In the genomic region with DNA sequence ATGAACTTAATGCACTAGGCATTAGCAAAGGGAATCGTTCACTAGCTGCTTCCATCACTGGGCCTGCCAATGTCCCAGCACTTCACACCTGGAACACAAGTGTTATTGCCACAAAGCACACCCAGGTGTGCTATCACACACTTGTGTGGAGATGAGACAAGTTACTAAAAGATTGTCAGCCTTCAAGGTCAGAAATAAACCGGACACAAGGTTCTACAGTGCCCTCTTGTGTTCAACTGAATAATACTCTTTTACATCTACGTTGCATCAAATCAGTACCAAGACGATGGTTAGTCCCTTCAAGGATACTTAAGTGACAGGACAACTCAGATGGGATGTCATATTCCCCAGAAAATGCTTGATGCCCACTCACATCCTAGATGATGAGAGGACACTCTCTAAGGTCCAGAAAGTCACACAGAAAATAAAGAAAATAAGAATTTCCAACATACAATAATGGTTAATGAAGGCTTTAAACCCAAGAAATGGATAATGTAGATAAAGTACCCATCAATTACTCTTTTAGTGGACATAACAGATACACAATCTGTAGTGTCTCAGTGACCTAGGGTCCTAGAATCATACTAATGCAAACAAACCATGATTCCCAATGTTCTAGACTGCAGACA, we compare ENCODE assay signal across 8 cellular contexts. TPM values are rescaled to one million over a fixed set of nuclear protein-coding genes. Genes with fewer than 3 reads are reported as not detected.
A peak's percentile ranks its signal among the peaks of the same experiment; 100 is the strongest.
DNase-seq lines count a peak whose midpoint lies in the region; ATAC-seq, FAIRE-seq and TF ChIP-seq lines count a peak whose summit lies in the region.

No MANE protein-coding gene starts in this region.

- TF ChIP-seq POLR2A in body of pancreas (IDR thresholded peaks at IDR 0.05) = no peak

- FAIRE-seq in keratinocyte (lab: Jason Lieb, UNC) = peak; percentile 59

- H3K79me2 ChIP-seq in keratinocyte (ENCODE audit: control insufficient read depth, insufficient read depth, low read length) = no peaks in the 10 kb centered on the region

- H3K36me3 ChIP-seq in cardiac muscle cell (peaks cover 30% of the 10 kb centered on the region), body of pancreas (replicated peaks in 1 of 2; ENCODE audit: insufficient read depth in 1 of 2, low read depth in 2 of 2) (no peaks in the 10 kb centered on the region), keratinocyte (ENCODE audit: control insufficient read depth in 2 of 2, extremely low read depth in 1 of 2, insufficient read depth in 2 of 2, low read length in 2 of 2) (peaks cover 18 to 40% of the 10 kb centered on the region in 2 experiments), tibial artery (peaks cover 26 to 84% (median 59%) of the 10 kb centered on the region in 3 donors)

- H3K27me3 ChIP-seq in cardiac muscle cell = no peaks in the 10 kb centered on the region
- no peaks in the 10 kb centered on the region for H3K27me3 ChIP-seq in body of pancreas
- H3K27me3 ChIP-seq in keratinocyte (ENCODE audit: control insufficient read depth, extremely low read depth, insufficient read depth, low read length) = no peaks in the 10 kb centered on the region
- H3K27me3 ChIP-seq in tibial artery = no peaks in the 10 kb centered on the region

- peak; percentile 54 for TF ChIP-seq CTCF in cardiac muscle cell (IDR thresholded peaks at IDR 0.05; ENCODE audit: low read depth, low read length)
- peak; percentile 37 to 75 (median 68) for TF ChIP-seq CTCF in body of pancreas (IDR thresholded peaks at IDR 0.05)
- TF ChIP-seq CTCF in keratinocyte (optimal IDR thresholded peaks at IDR 0.05 in 1 of 3, IDR thresholded peaks at IDR 0.05 in 1 of 3, conservative IDR thresholded peaks at IDR 0.05 in 1 of 3; ENCODE audit: extremely low read depth in 1 of 3, insufficient read depth in 2 of 3, low read length in 3 of 3) = peak; percentile 38 to 61 (median 39)
- peak; percentile 56 to 58 for TF ChIP-seq CTCF in tibial artery (IDR thresholded peaks at IDR 0.05)

- WGBS in body of pancreas, 2 donors = 21 to 22% methylated on average over 4 of the region's 4 CpGs

- H3K27ac ChIP-seq in cardiac muscle cell (no peak overlapping the region), body of pancreas (no peak overlapping the region), keratinocyte (ENCODE audit: control insufficient read depth, insufficient read depth, low read length) (no peak overlapping the region), tibial artery (no peak overlapping the region)

- H3K4me1 ChIP-seq in cardiac muscle cell (ENCODE audit: low read depth) (no peaks in the 10 kb centered on the region), body of pancreas (peaks cover 38% of the 10 kb centered on the region), keratinocyte (ENCODE audit: control insufficient read depth, extremely low read depth, insufficient read depth, low read length) (no peaks in the 10 kb centered on the region), tibial artery (no peaks in the 10 kb centered on the region)

- no peaks in the 10 kb centered on the region for H4K20me1 ChIP-seq in keratinocyte (ENCODE audit: control insufficient read depth, extremely low read depth, insufficient read depth, low read length)

- dilution Hi-C loops in keratinocyte (cut with MboI; ENCODE audit: extremely low pct_ligation_motif_present, low sequenced_read_pairs) = no loop called here

- peak; percentile 64 to 66 for DNase-seq in cardiac muscle cell (ENCODE audit: low read depth in 1 of 2, low spot score in 1 of 2)
- no peak for DNase-seq in cardiac septum (ENCODE audit: low spot score)
- peak; percentile 0 for DNase-seq in NCI-H146 treated with DMSO at 0.1 percent for 48 hours (lab: John Stamatoyannopoulos, UW; ENCODE audit: unreplicated experiment)
- no peak for DNase-seq in body of pancreas
- DNase-seq in keratinocyte (ENCODE audit: low read depth, low spot score) = no peak
- peak in 1 of 2 donors; percentile 3 for DNase-seq in tibial artery

- H3K9me3 ChIP-seq in cardiac muscle cell (ENCODE audit: low read depth) = no peaks in the 10 kb centered on the region
- no peaks in the 10 kb centered on the region for H3K9me3 ChIP-seq in body of pancreas
- H3K9me3 ChIP-seq in keratinocyte (ENCODE audit: control insufficient read depth, low read depth, low read length) = no peaks in the 10 kb centered on the region
- H3K9me3 ChIP-seq in tibial artery = no peaks in the 10 kb centered on the region

- ATAC-seq in body of pancreas = peak; percentile 38
- ATAC-seq in GM19463 (IDR thresholded peaks at IDR 0.05; ENCODE audit: unreplicated experiment) = no peak
- no peak for ATAC-seq in GM18517 (IDR thresholded peaks at IDR 0.05; ENCODE audit: unreplicated experiment)

- no peaks in the 10 kb centered on the region for H3K9me1 ChIP-seq in keratinocyte (ENCODE audit: control insufficient read depth, extremely low read depth, insufficient read depth, low read length)

- H3K4me3 ChIP-seq in cardiac muscle cell = no peak overlapping the region
- H3K4me3 ChIP-seq in body of pancreas = no peak overlapping the region
- no peak overlapping the region for H3K4me3 ChIP-seq in keratinocyte (ENCODE audit: control insufficient read depth in 2 of 3, extremely low read depth in 1 of 3, insufficient read depth in 2 of 3, low read depth in 1 of 3, low read length in 3 of 3)
- H3K4me3 ChIP-seq in tibial artery = no peak overlapping the region

- no peak overlapping the region for H3K4me2 ChIP-seq in keratinocyte (ENCODE audit: control insufficient read depth, extremely low read depth, insufficient read depth, low read depth, low read length)

- intact Hi-C loops in cardiac septum (cut with DNase I) = loop anchor here (10.0 kb wide), 1 partner anchor 309 kb away; no protein-coding TSS in a partner anchor
- intact Hi-C loops in body of pancreas (cut with DNase I) = no loop called here
- intact Hi-C loops in tibial artery (cut with DNase I; ENCODE audit: low total_unique reads) = loop anchor here (10.0 kb wide), 1 partner anchor 139 kb away; no protein-coding TSS in a partner anchor

- H2AFZ ChIP-seq in keratinocyte (ENCODE audit: control insufficient read depth, low read length) = no peak overlapping the region

- no peak overlapping the region for H3K9ac ChIP-seq in keratinocyte (ENCODE audit: control insufficient read depth, extremely low read depth, insufficient read depth, low read length)

RNA-seq across cellular contexts. Expression of gene GLG1, which starts 16.4 kb away (rescaled TPM):
- total RNA-seq in cardiac muscle cell = 136 and 167 TPM in 2 replicates
- 140 and 183 TPM in 2 replicates for polyA plus RNA-seq in cardiac muscle cell
- total RNA-seq in cardiac septum = 110 TPM
- total RNA-seq in body of pancreas = 100 to 1,000 TPM; 103 to 144 TPM
- polyA plus RNA-seq in keratinocyte = 41.5 to 79.7 TPM (median 63.6 TPM) in 3 replicates
- polyA plus RNA-seq in keratinocyte (2011; ENCODE audit: low read depth) = 87.5 TPM
- polyA plus RNA-seq in keratinocyte (2011; cell fraction: cytosol; rRNA removed) = 19.7 and 21.6 TPM in 2 replicates
- 161 and 169 TPM in 2 replicates for polyA plus RNA-seq in keratinocyte (2011; cell fraction: nucleus; rRNA removed)
- polyA plus RNA-seq in keratinocyte (2012; ENCODE audit: low replicate concordance) = 45.7 and 74.7 TPM in 2 replicates
- polyA minus RNA-seq in keratinocyte = 87.6 to 125 TPM (median 119 TPM) in 3 replicates
- 40.5 TPM for polyA minus RNA-seq in keratinocyte (2011; cell fraction: cytosol; rRNA and poly(A)+ RNA removed)
- 151 and 256 TPM in 2 replicates for polyA minus RNA-seq in keratinocyte (2011; cell fraction: nucleus; rRNA and poly(A)+ RNA removed)

RNA-seq across cellular contexts. Expression of gene RFWD3, which starts 43.3 kb away (rescaled TPM):
- 10.9 and 11.1 TPM in 2 replicates for total RNA-seq in cardiac muscle cell
- 8.2 and 12.4 TPM in 2 replicates for polyA plus RNA-seq in cardiac muscle cell
- 5.8 TPM for total RNA-seq in cardiac septum
- total RNA-seq in body of pancreas = 10 to 100 TPM; 10.5 to 12.2 TPM
- 22.6 to 29.2 TPM (median 25.0 TPM) in 3 replicates for polyA plus RNA-seq in keratinocyte
- polyA plus RNA-seq in keratinocyte (2011; ENCODE audit: low read depth) = 14.5 TPM
- polyA plus RNA-seq in keratinocyte (2011; cell fraction: cytosol; rRNA removed) = 13.5 and 18.0 TPM in 2 replicates
- 24.2 and 28.9 TPM in 2 replicates for polyA plus RNA-seq in keratinocyte (2011; cell fraction: nucleus; rRNA removed)
- polyA plus RNA-seq in keratinocyte (2012; ENCODE audit: low replicate concordance) = 7.7 and 17.4 TPM in 2 replicates
- 50.1 to 73.4 TPM (median 63.8 TPM) in 3 replicates for polyA minus RNA-seq in keratinocyte
- polyA minus RNA-seq in keratinocyte (2011; cell fraction: cytosol; rRNA and poly(A)+ RNA removed) = 22.4 TPM
- 26.2 and 37.7 TPM in 2 replicates for polyA minus RNA-seq in keratinocyte (2011; cell fraction: nucleus; rRNA and poly(A)+ RNA removed)

Comparison
In these comparisons a context has a peak if more than half of its experiments do, and no peak if none do; other contexts are left out.
1. DNase-seq: peak in cardiac muscle cell (2 of 2) and NCI-H146 treated with DMSO at 0.1 percent for 48 hours (single experiment); none in cardiac septum (single experiment), body of pancreas (0 of 4) and keratinocyte (single experiment).
2. Peak in every context shown above with its lines, with median percentiles within 50 percentile points of each other: CTCF ChIP-seq.